5 cellular contexts compared by ENCODE assay signal in genomic region chr15:34879112-34879511, GRCh38.
"Had no signal": no experiment of that assay in that cellular context is flagged by ENCODE, and none has a peak within 500 bp of the region (broad histone marks: within the 10 kb centered on the region; RNA-seq: fewer than 3 reads in every experiment).

No MANE protein-coding gene starts in this region.

- ATAC-seq: GM23338, HepG2 had no signal

- DNase-seq: H9, HCEC 1CT had no signal

- H3K27ac ChIP-seq: HL-60 had no signal

- H3K4me3 ChIP-seq: GM23338 had no signal
